34 cellular contexts compared by ENCODE assay signal in the genomic region with DNA sequence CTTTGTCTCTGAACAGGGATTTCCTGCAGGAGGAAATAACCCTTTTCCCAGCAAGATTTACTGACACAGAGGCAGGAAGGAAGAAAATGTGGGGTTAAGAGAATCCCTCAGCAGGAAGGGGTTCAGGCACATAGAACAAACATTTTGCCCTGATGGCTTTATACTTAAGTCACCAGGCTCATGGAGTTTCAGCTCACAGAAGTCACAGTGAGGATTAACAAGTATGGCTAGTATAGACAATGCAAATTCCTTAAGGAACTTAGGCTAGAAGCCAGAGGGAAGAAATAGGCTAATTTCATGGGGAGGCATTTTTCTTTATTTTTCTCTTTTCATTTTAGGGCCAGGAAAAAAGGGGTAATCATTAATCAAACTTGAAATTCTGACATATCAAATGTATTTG. TPM values are rescaled to one million over a fixed set of nuclear protein-coding genes. Genes with fewer than 3 reads are reported as not detected.
"Had no signal": no experiment of that assay in that cellular context is flagged by ENCODE, and none has a peak within 500 bp of the region (broad histone marks: within the 10 kb centered on the region; RNA-seq: fewer than 3 reads in every experiment).

No MANE protein-coding gene starts in this region.

- H3K9me3 ChIP-seq: Peyer's patch had no signal

- H3K36me3 Mint-ChIP-seq: activated CD8-positive, alpha-beta memory T cell treated with anti-CD3 and anti-CD28 coated beads, Interleukin-2, amount 10 ng/mL, durations not matched to agents 7 days and 5 days; activated naive CD4-positive, alpha-beta T cell treated with anti-CD3 and anti-CD28 coated beads, Interleukin-2, amount 10 ng/mL, durations not matched to agents 7 days and 5 days; activated naive CD8-positive, alpha-beta T cell; brain had no signal

- H3K9me3 Mint-ChIP-seq: activated CD4-positive, alpha-beta memory T cell treated with anti-CD3 and anti-CD28 coated beads, Interleukin-2, amount 10 ng/mL, durations not matched to agents 7 days and 5 days; activated naive CD4-positive, alpha-beta T cell treated with anti-CD3 and anti-CD28 coated beads, Interleukin-2, amount 10 ng/mL, durations not matched to agents 7 days and 5 days; activated naive CD8-positive, alpha-beta T cell treated with anti-CD3 and anti-CD28 coated beads, Interleukin-2, amount 50 U/mL, for 24 hours; T-helper 2 cell treated with Interferon-gamma antibody and Interleukin-4, amounts not matched to agents 5 μg/mL and 100 μg/mL, for 36 hours had no signal

- H3K4me3 Mint-ChIP-seq: activated CD4-positive, alpha-beta memory T cell treated with anti-CD3 and anti-CD28 coated beads, Interleukin-2, amount 10 ng/mL, durations not matched to agents 7 days and 5 days; activated CD8-positive, alpha-beta memory T cell treated with anti-CD3 and anti-CD28 coated beads, Interleukin-2, amount 10 ng/mL, durations not matched to agents 7 days and 5 days; activated naive CD4-positive, alpha-beta T cell treated with anti-CD3 and anti-CD28 coated beads, Interleukin-2, amount 10 ng/mL, durations not matched to agents 7 days and 5 days; activated naive CD8-positive, alpha-beta T cell; activated naive CD8-positive, alpha-beta T cell treated with anti-CD3 and anti-CD28 coated beads, Interleukin-2, amount 50 U/mL, for 24 hours; brain; T-helper 2 cell treated with Interferon-gamma antibody and Interleukin-4, amounts not matched to agents 5 μg/mL and 100 μg/mL, for 36 hours had no signal

- H3K27me3 Mint-ChIP-seq: activated CD4-positive, alpha-beta memory T cell treated with anti-CD3 and anti-CD28 coated beads, Interleukin-2, amount 10 ng/mL, durations not matched to agents 7 days and 5 days; activated naive CD4-positive, alpha-beta T cell treated with anti-CD3 and anti-CD28 coated beads, Interleukin-2, amount 10 ng/mL, durations not matched to agents 7 days and 5 days; brain had no signal

- ATAC-seq: activated CD8-positive, alpha-beta memory T cell treated with anti-CD3 and anti-CD28 coated beads, Interleukin-2, amount 10 ng/mL, durations not matched to agents 7 days and 5 days; activated naive CD8-positive, alpha-beta T cell treated with anti-CD3 and anti-CD28 coated beads, Interleukin-2, amount 50 U/mL, for 24 hours; Right ventricle myocardium inferior had no signal

- H3K36me3 ChIP-seq: MG63, Peyer's patch had no signal

- H3K27me3 ChIP-seq: MG63, Peyer's patch had no signal

- H3K27ac Mint-ChIP-seq: activated CD4-positive, alpha-beta memory T cell treated with anti-CD3 and anti-CD28 coated beads, Interleukin-2, amount 10 ng/mL, durations not matched to agents 7 days and 5 days; activated CD8-positive, alpha-beta memory T cell treated with anti-CD3 and anti-CD28 coated beads, Interleukin-2, amount 10 ng/mL, durations not matched to agents 7 days and 5 days; activated naive CD4-positive, alpha-beta T cell treated with anti-CD3 and anti-CD28 coated beads, Interleukin-2, amount 10 ng/mL, durations not matched to agents 7 days and 5 days; activated naive CD8-positive, alpha-beta T cell; activated naive CD8-positive, alpha-beta T cell treated with anti-CD3 and anti-CD28 coated beads, Interleukin-2, amount 50 U/mL, for 24 hours; brain; T-helper 2 cell treated with Interferon-gamma antibody and Interleukin-4, amounts not matched to agents 5 μg/mL and 100 μg/mL, for 36 hours had no signal

- H3K4me1 ChIP-seq: Peyer's patch had no signal

- H3K4me3 ChIP-seq: MG63, Peyer's patch had no signal

- DNase-seq: activated CD4-positive, alpha-beta memory T cell treated with anti-CD3 and anti-CD28 coated beads, Interleukin-2, amount 10 ng/mL, durations not matched to agents 7 days and 5 days; activated CD4-positive, alpha-beta T cell treated with anti-CD3 and anti-CD28 coated beads for 1 hour; activated CD4-positive, alpha-beta T cell treated with anti-CD3 and anti-CD28 coated beads for 48 hours; activated CD4-positive, CD25-positive, alpha-beta regulatory T cell; activated CD8-positive, alpha-beta memory T cell treated with anti-CD3 and anti-CD28 coated beads for 24 hours; activated CD8-positive, alpha-beta memory T cell treated with anti-CD3 and anti-CD28 coated beads, Interleukin-2, amount 10 ng/mL, durations not matched to agents 7 days and 5 days; activated CD8-positive, alpha-beta memory T cell treated with anti-CD3 and anti-CD28 coated beads, Interleukin-2, amount 50 U/mL, for 48 hours; activated effector memory CD4-positive, alpha-beta T cell treated with Interleukin-2 at 50 U/mL for 16 hours; activated naive CD4-positive, alpha-beta T cell treated with anti-CD3 and anti-CD28 coated beads, Interleukin-2, amount 10 ng/mL, durations not matched to agents 7 days and 5 days; activated naive CD8-positive, alpha-beta T cell treated with anti-CD3 and anti-CD28 coated beads, Interleukin-2, amount 50 U/mL, for 24 hours; activated T-cell treated with anti-CD3 and anti-CD28 coated beads, Interleukin-2, amount 50 U/mL, for 48 hours; anterior cingulate cortex; caudate nucleus; cerebellar nuclear complex; Kasumi-1; MG63; NCI-H1048; NCI-H1105 treated with DMSO at 0.1 percent for 48 hours; NCI-H1436; NCI-H1694; NCI-H2029; NCI-H345; NCI-H524 treated with DMSO at 0.1 percent for 48 hours; Peyer's patch; SIG-M5 had no signal

- H3K4me1 Mint-ChIP-seq: activated CD4-positive, alpha-beta memory T cell treated with anti-CD3 and anti-CD28 coated beads, Interleukin-2, amount 10 ng/mL, durations not matched to agents 7 days and 5 days; activated CD8-positive, alpha-beta memory T cell treated with anti-CD3 and anti-CD28 coated beads, Interleukin-2, amount 10 ng/mL, durations not matched to agents 7 days and 5 days; activated naive CD4-positive, alpha-beta T cell treated with anti-CD3 and anti-CD28 coated beads, Interleukin-2, amount 10 ng/mL, durations not matched to agents 7 days and 5 days; activated naive CD8-positive, alpha-beta T cell treated with anti-CD3 and anti-CD28 coated beads, Interleukin-2, amount 50 U/mL, for 24 hours; brain had no signal

- H3K27ac ChIP-seq: Peyer's patch, RWPE1, VCaP had no signal

RNA-seq across cellular contexts. Expression of gene MCHR2, which starts 50.2 kb away (rescaled TPM):
- total RNA-seq: activated CD4-positive, alpha-beta memory T cell treated with anti-CD3 and anti-CD28 coated beads, Interleukin-2, amount 10 ng/mL, durations not matched to agents 7 days and 5 days; activated CD8-positive, alpha-beta memory T cell treated with anti-CD3 and anti-CD28 coated beads, Interleukin-2, amount 10 ng/mL, durations not matched to agents 7 days and 5 days; bronchial epithelial cell; NCI-H460; Peyer's patch; Right ventricle myocardium inferior; T-helper 1 cell treated with Interleukin-12 subunit alpha and Interleukin-12 subunit beta and Interleukin-4 antibody, amounts not matched to agents 30 ng/mL and 1 ng/mL, for 36 hours had no signal
